In the genomic region with DNA sequence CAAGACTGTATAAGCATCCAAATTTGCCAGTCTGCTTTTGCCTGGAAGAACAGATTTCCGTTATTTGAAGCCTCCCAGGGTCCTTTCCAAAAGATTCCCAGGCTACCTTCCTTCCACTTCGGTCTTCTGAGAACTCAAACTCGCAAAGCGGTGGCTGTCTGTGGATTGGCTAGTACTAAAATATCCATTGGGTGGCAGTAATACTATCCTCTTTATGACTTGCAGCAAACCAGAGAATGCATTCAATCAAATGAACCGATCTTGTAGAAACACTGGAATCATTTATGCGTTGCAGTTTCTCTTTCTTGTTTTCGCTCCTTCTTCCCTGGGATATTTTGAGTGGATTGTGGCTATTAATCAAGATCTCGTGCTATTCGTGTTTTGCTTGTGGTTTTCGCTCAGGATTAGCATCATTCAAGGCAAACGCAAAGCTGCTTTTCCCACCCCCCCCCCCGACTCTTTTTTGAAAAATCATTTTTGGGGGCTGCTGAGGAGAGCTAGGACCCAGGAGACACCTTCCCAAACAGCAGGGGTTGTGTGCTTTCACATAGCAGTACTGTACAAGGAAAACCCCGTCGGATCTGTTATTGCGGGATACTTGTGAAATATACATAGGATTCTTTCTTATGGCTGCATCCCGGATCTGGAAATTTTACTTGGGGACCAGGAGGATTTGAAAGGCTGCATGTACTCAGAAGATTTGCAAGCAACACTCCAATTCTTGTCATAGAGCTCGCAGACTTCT, we compare ENCODE assay signal across 9 cellular contexts. TPM values are rescaled to one million over a fixed set of nuclear protein-coding genes. Genes with fewer than 3 reads are reported as not detected.
DNase-seq lines count a peak whose midpoint lies in the region; ATAC-seq, FAIRE-seq and TF ChIP-seq lines count a peak whose summit lies in the region.
"Had no signal": no experiment of that assay in that cellular context is flagged by ENCODE, and none has a peak within 500 bp of the region (broad histone marks: within the 10 kb centered on the region; RNA-seq: fewer than 3 reads in every experiment).

A gene (plus strand): TSS at position 556 of the 745 bp plus-strand sequence.

- POLR2A ChIA-PET in A549 (lab: Yijun Ruan, JAX), result no interaction called here

- TF ChIP-seq CTCF in A549 (IDR thresholded peaks at IDR 0.05) (no peak), NB4 (IDR thresholded peaks at IDR 0.05; ENCODE audit: low read depth, low read length) (no peak), mesothelial cell of epicardium (IDR thresholded peaks at IDR 0.05; ENCODE audit: unreplicated experiment) (no peak)

- no peak within 1 kb of the TSS for H3K27ac ChIP-seq in A549

- TF ChIP-seq POLR2A in A549 (IDR thresholded peaks at IDR 0.05; ENCODE audit: low read length) (no peak), NB4 (IDR thresholded peaks at IDR 0.05; ENCODE audit: extremely low read depth, insufficient read length) (no peak)

- peak; percentile 5 to 23 for DNase-seq in A549 (ENCODE audit: low read depth in 1 of 2, low spot score in 1 of 2)
- peak; percentile 1 for DNase-seq in NB4 (ENCODE audit: low read depth)
- DNase-seq in mesothelial cell of epicardium (ENCODE audit: low spot score in 2 of 2, unreplicated experiment in 2 of 2), result no peak
- no peak for DNase-seq in T1000 (lab: John Stamatoyannopoulos, UW)
- DNase-seq in NCI-H1105 treated with DMSO at 0.1 percent for 48 hours (lab: John Stamatoyannopoulos, UW), result no peak
- DNase-seq in GM19238 (ENCODE audit: insufficient read length, low spot score), result no peak
- DNase-seq in SKM-1 treated with dmso at 0.1 percent for 144 hours (lab: John Stamatoyannopoulos, UW; ENCODE audit: unreplicated experiment), result no peak

- no peak for FAIRE-seq in A549 (lab: Jason Lieb, UNC)

- no peaks in the 10 kb centered on the region for H3K9me3 Mint-ChIP-seq in mesothelial cell of epicardium

- 13% methylated on average over 16 of the region's 17 CpGs for WGBS in A549 (ENCODE audit: missing lambda C conversion rate)

- peaks cover 14% of the 10 kb centered on the region for H3K4me1 Mint-ChIP-seq in mesothelial cell of epicardium

- no peaks in the 10 kb centered on the region for H3K27me3 Mint-ChIP-seq in mesothelial cell of epicardium (ENCODE audit: low read depth)

- no peaks in the 10 kb centered on the region for H3K27me3 ChIP-seq in endocrine pancreas (ENCODE audit: control insufficient read depth, insufficient read depth, low read length)

- TF ChIP-seq RAD21 in A549 (conservative IDR thresholded peaks at IDR 0.05 in 1 of 2, IDR thresholded peaks at IDR 0.05 in 1 of 2), result peak in 1 of 2 experiments; percentile 15; a peak in 2 of 5 replicates

- H3K36me3 ChIP-seq in endocrine pancreas (ENCODE audit: control insufficient read depth, insufficient read depth, low read length), result no peaks in the 10 kb centered on the region

- TF ChIP-seq EP300 in A549 (IDR thresholded peaks at IDR 0.05), result no peak

- H3K4me1 ChIP-seq in A549 (no peaks in the 10 kb centered on the region), endocrine pancreas (ENCODE audit: control insufficient read depth, insufficient read depth, low read length) (no peaks in the 10 kb centered on the region)

- peak within 1 kb of the TSS; percentile 44 for H3K4me2 ChIP-seq in A549

- H3K36me3 Mint-ChIP-seq in mesothelial cell of epicardium, result no peaks in the 10 kb centered on the region

- H3K27ac Mint-ChIP-seq in mesothelial cell of epicardium, result no peak within 1 kb of the TSS

- H3K9ac ChIP-seq in endocrine pancreas (ENCODE audit: control insufficient read depth, insufficient read depth, low read length), result no peak within 1 kb of the TSS

- 0 out of 6 replicates have a peak, but pooled peaks of 1 of the 2 experiments have one; percentile 34 for ATAC-seq in A549

- no peak within 1 kb of the TSS for H3K4me3 Mint-ChIP-seq in mesothelial cell of epicardium

- 0 out of 3 replicates have a peak within 1 kb of the TSS, but pooled peaks have one; percentile 19 for H3K4me3 ChIP-seq in A549
- H3K4me3 ChIP-seq in NB4 (ENCODE audit: low read depth, low read length), result no peak within 1 kb of the TSS
- peak within 1 kb of the TSS; percentile 42 for H3K4me3 ChIP-seq in endocrine pancreas (ENCODE audit: control insufficient read depth, insufficient read depth, low read length)

- H3K9me3 ChIP-seq in A549 (no peaks in the 10 kb centered on the region), endocrine pancreas (ENCODE audit: control insufficient read depth, low read length) (no peaks in the 10 kb centered on the region)

- CTCF ChIA-PET in A549 (lab: Yijun Ruan, JAX), result interaction anchor here (0.6 to 0.8 kb wide), 2 partner anchors 9 to 732 kb away, joined by 3 to 5 read pairs; no protein-coding TSS in a partner anchor

TF ChIP-seq in A549, 52 proteins besides CTCF, POLR2A, EP300 and RAD21:
- TF ChIP-seq ZFP36 (IDR thresholded peaks at IDR 0.05; ENCODE audit: borderline replicate concordance, partially characterized antibody), result no peak
- no peak for TF ChIP-seq HEYL (CRISPR knock-in tag; IDR thresholded peaks at IDR 0.05)
- TF ChIP-seq FOSB (CRISPR knock-in tag; IDR thresholded peaks at IDR 0.05), result no peak
- TF ChIP-seq, protein P1, sequence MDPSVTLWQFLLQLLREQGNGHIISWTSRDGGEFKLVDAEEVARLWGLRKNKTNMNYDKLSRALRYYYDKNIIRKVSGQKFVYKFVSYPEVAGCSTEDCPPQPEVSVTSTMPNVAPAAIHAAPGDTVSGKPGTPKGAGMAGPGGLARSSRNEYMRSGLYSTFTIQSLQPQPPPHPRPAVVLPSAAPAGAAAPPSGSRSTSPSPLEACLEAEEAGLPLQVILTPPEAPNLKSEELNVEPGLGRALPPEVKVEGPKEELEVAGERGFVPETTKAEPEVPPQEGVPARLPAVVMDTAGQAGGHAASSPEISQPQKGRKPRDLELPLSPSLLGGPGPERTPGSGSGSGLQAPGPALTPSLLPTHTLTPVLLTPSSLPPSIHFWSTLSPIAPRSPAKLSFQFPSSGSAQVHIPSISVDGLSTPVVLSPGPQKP (IDR thresholded peaks at IDR 0.05; ENCODE audit: low read depth, low read length), result no peak
- TF ChIP-seq MAZ (IDR thresholded peaks at IDR 0.05; ENCODE audit: borderline replicate concordance, low read depth, low read length), result no peak
- TF ChIP-seq, protein P2, sequence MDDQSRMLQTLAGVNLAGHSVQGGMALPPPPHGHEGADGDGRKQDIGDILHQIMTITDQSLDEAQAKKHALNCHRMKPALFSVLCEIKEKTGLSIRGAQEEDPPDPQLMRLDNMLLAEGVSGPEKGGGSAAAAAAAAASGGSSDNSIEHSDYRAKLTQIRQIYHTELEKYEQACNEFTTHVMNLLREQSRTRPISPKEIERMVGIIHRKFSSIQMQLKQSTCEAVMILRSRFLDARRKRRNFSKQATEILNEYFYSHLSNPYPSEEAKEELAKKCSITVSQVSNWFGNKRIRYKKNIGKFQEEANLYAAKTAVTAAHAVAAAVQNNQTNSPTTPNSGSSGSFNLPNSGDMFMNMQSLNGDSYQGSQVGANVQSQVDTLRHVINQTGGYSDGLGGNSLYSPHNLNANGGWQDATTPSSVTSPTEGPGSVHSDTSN (IDR thresholded peaks at IDR 0.05), result no peak
- TF ChIP-seq KDM5A (IDR thresholded peaks at IDR 0.05), result no peak
- no peak for TF ChIP-seq HOXB5 (CRISPR knock-in tag; IDR thresholded peaks at IDR 0.05)
- TF ChIP-seq JUNB (IDR thresholded peaks at IDR 0.05), result no peak
- no peak for TF ChIP-seq CHD2 (IDR thresholded peaks at IDR 0.05; ENCODE audit: low read length, partially characterized antibody)
- TF ChIP-seq POLR2AphosphoS2 (conservative IDR thresholded peaks at IDR 0.05; ENCODE audit: low read length), result no peak
- TF ChIP-seq, protein P3, sequence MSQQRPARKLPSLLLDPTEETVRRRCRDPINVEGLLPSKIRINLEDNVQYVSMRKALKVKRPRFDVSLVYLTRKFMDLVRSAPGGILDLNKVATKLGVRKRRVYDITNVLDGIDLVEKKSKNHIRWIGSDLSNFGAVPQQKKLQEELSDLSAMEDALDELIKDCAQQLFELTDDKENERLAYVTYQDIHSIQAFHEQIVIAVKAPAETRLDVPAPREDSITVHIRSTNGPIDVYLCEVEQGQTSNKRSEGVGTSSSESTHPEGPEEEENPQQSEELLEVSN (IDR thresholded peaks at IDR 0.05; ENCODE audit: borderline replicate concordance, low read depth), result no peak
- TF ChIP-seq CBX2 (IDR thresholded peaks at IDR 0.05; ENCODE audit: borderline replicate concordance, low read depth), result no peak
- TF ChIP-seq JUN (IDR thresholded peaks at IDR 0.05), result no peak

RNA-seq across cellular contexts. Expression of the gene that starts here (rescaled TPM):
- polyA plus RNA-seq in A549 (2011; rRNA removed), result not detected in 2 replicates
- not detected in 2 replicates for polyA plus RNA-seq in A549 (2012; cell fraction: cytosol; rRNA removed)
- not detected in 2 replicates for polyA plus RNA-seq in A549 (2012; cell fraction: nucleus; rRNA removed)
- polyA plus RNA-seq in A549 (2017; fragmentation: RNase III; extraction: RNeasy Plus Mini Kit Qiagen cat#74134 plus additional on column Dnase treatment), result not detected in 3 replicates
- not detected in 2 replicates for polyA minus RNA-seq in A549 (2011; rRNA and poly(A)+ RNA removed)
- 15.2 to 17.0 TPM (median 16.6 TPM) in 3 replicates for total RNA-seq in mesothelial cell of epicardium
- total RNA-seq: T-helper 1 cell treated with Interleukin-12 subunit alpha and Interleukin-12 subunit beta and Interleukin-4 antibody, amounts not matched to agents 30 ng/mL and 1 ng/mL, for 36 hours had no signal

Comparison
In these comparisons a context has a peak if more than half of its experiments do, and no peak if none do; other contexts are left out.
1. Peak in DNase-seq, H3K4me3 ChIP-seq and H3K4me2 ChIP-seq in A549; RNA of the gene not detected or under 1 TPM.